ENCODE assay signal across 12 cellular contexts in genomic region chr1:236067854-236068454, GRCh38. TPM values are rescaled to one million over a fixed set of nuclear protein-coding genes. Genes with fewer than 3 reads are reported as not detected.
A peak's percentile ranks its signal among the peaks of the same experiment; 100 is the strongest.
DNase-seq lines count a peak whose midpoint lies in the region; ATAC-seq and TF ChIP-seq lines count a peak whose summit lies in the region.
"Had no signal": no experiment of that assay in that cellular context is flagged by ENCODE, and none has a peak within 500 bp of the region (broad histone marks: within the 10 kb centered on the region; RNA-seq: fewer than 3 reads in every experiment).

No MANE protein-coding gene starts in this region.

- H3K36me3 ChIP-seq in esophagus muscularis mucosa (no peaks in the 10 kb centered on the region), tibial nerve (no peaks in the 10 kb centered on the region), Caco-2 (ENCODE audit: control insufficient read depth, insufficient read depth, low read length) (no peaks in the 10 kb centered on the region)
- no peaks in the 10 kb centered on the region for H3K36me3 ChIP-seq in CD8-positive, alpha-beta T cell (ENCODE audit: insufficient read depth, low read length)

- H3K4me3 ChIP-seq in esophagus muscularis mucosa: peak overlapping the region; percentile 38 to 63 (median 47)
- peak overlapping the region in 2 of 4 donors; percentile 13 to 33 for H3K4me3 ChIP-seq in tibial nerve
- H3K4me3 ChIP-seq in CD8-positive, alpha-beta T cell (ENCODE audit: low read depth, low read length): no peak overlapping the region
- H3K4me3 ChIP-seq in Caco-2 (ENCODE audit: low read depth, low read length): no peak overlapping the region
- H3K4me3 ChIP-seq: smooth muscle cell had no signal

- POLR2A ChIA-PET in CD8-positive, alpha-beta T cell (lab: Charles Lee): no interaction called here
- POLR2A ChIA-PET in Caco-2 (lab: Charles Lee): no interaction called here

- H3K27ac ChIP-seq in esophagus muscularis mucosa (replicated peaks in 1 of 4): peak overlapping the region; percentile 89 to 99 (median 96)
- peak overlapping the region; percentile 93 to 96 (median 95) for H3K27ac ChIP-seq in tibial nerve
- no peak overlapping the region for H3K27ac ChIP-seq in CD8-positive, alpha-beta T cell (ENCODE audit: low read depth, low read length)
- H3K27ac ChIP-seq: VCaP had no signal

- ATAC-seq in CD8-positive, alpha-beta T cell: no peak

- H3K9me3 Mint-ChIP-seq in CD8-positive, alpha-beta T cell: peaks cover 2% of the 10 kb centered on the region
- H3K9me3 Mint-ChIP-seq in Caco-2 (ENCODE audit: unreplicated experiment): no peaks in the 10 kb centered on the region

- TF ChIP-seq CTCF in esophagus muscularis mucosa (IDR thresholded peaks at IDR 0.05): no peak
- TF ChIP-seq CTCF in tibial nerve (IDR thresholded peaks at IDR 0.05): no peak
- TF ChIP-seq CTCF in CD8-positive, alpha-beta T cell (IDR thresholded peaks at IDR 0.05): no peak
- TF ChIP-seq CTCF in Caco-2 (IDR thresholded peaks at IDR 0.05; ENCODE audit: insufficient read depth in 1 of 2, low read depth in 1 of 2, low read length in 1 of 2, severe bottlenecking in 1 of 2, unreplicated experiment in 1 of 2): no peak

- H3K27me3 ChIP-seq in esophagus muscularis mucosa (peaks cover 0 to 4% (median 0%) of the 10 kb centered on the region in 4 donors), tibial nerve (no peaks in the 10 kb centered on the region), Caco-2 (replicated peaks; ENCODE audit: control insufficient read depth, insufficient read depth, low read length) (no peaks in the 10 kb centered on the region)
- H3K27me3 ChIP-seq in CD8-positive, alpha-beta T cell (ENCODE audit: insufficient read depth, low read length): peaks cover 20% of the 10 kb centered on the region

- H3K27me3 Mint-ChIP-seq in CD8-positive, alpha-beta T cell (ENCODE audit: low read depth): peaks cover 43% of the 10 kb centered on the region
- no peaks in the 10 kb centered on the region for H3K27me3 Mint-ChIP-seq in Caco-2 (ENCODE audit: insufficient read depth, unreplicated experiment)

- CTCF ChIA-PET in CD8-positive, alpha-beta T cell (lab: Charles Lee): interaction anchor here (1.3 to 1.5 kb wide), 2 partner anchors 10 to 16 kb away, joined by 3 to 4 read pairs; no protein-coding TSS in a partner anchor
- CTCF ChIA-PET in Caco-2 (lab: Charles Lee): interaction anchor here (0.6 kb wide), 1 partner anchor 203 kb away, joined by 5 read pairs; no protein-coding TSS in a partner anchor

- H3K4me1 ChIP-seq in esophagus muscularis mucosa (peaks cover 23 to 41% (median 34%) of the 10 kb centered on the region in 4 donors), tibial nerve (peaks cover 0 to 36% (median 8%) of the 10 kb centered on the region in 4 donors), Caco-2 (no peaks in the 10 kb centered on the region)
- peaks cover 32% of the 10 kb centered on the region for H3K4me1 ChIP-seq in CD8-positive, alpha-beta T cell (ENCODE audit: insufficient read depth, low read length)

- no peaks in the 10 kb centered on the region for H3K36me3 Mint-ChIP-seq in CD8-positive, alpha-beta T cell
- H3K36me3 Mint-ChIP-seq in Caco-2 (ENCODE audit: insufficient read depth, unreplicated experiment): peaks cover 7% of the 10 kb centered on the region
- H3K36me3 Mint-ChIP-seq: CD4-positive, alpha-beta memory T cell had no signal

- H3K27ac Mint-ChIP-seq in CD8-positive, alpha-beta T cell: no peak overlapping the region
- no peak overlapping the region for H3K27ac Mint-ChIP-seq in Caco-2 (ENCODE audit: unreplicated experiment)

- WGBS in esophagus muscularis mucosa: 26% methylated on average over 12 of the region's 12 CpGs
- WGBS in tibial nerve, 2 donors: 18 to 25% methylated on average over 12 of the region's 12 CpGs

- H3K4me1 Mint-ChIP-seq in CD8-positive, alpha-beta T cell (ENCODE audit: low read depth): peaks cover 22% of the 10 kb centered on the region
- H3K4me1 Mint-ChIP-seq in Caco-2 (ENCODE audit: low read depth, unreplicated experiment): no peaks in the 10 kb centered on the region

- H3K4me3 Mint-ChIP-seq in CD8-positive, alpha-beta T cell: no peak overlapping the region
- no peak overlapping the region for H3K4me3 Mint-ChIP-seq in Caco-2 (ENCODE audit: unreplicated experiment)

- no peak for TF ChIP-seq POLR2A in esophagus muscularis mucosa (IDR thresholded peaks at IDR 0.05; ENCODE audit: low read depth)
- peak in 1 of 2 donors; percentile 52 for TF ChIP-seq POLR2A in tibial nerve (IDR thresholded peaks at IDR 0.05)

- TF ChIP-seq EP300 in esophagus muscularis mucosa (IDR thresholded peaks at IDR 0.05): peak; percentile 99
- TF ChIP-seq EP300 in tibial nerve (IDR thresholded peaks at IDR 0.05): peak; percentile 94 to 96

- DNase-seq in SW480 (ENCODE audit: low spot score) (peak; percentile 15), esophagus muscularis mucosa (ENCODE audit: extremely low spot score) (no peak), medulla oblongata (ENCODE audit: extremely low spot score) (peak; percentile 53), tibial nerve (ENCODE audit: low spot score in 2 of 2) (no peak), Caco-2 (no peak), LoVo (ENCODE audit: low spot score) (no peak)
- no peak for DNase-seq in CD8-positive, alpha-beta T cell
- no peak for DNase-seq in activated naive CD4-positive, alpha-beta T cell (lab: John Stamatoyannopoulos, UW)
- DNase-seq: CD4-positive, alpha-beta memory T cell; NCI-H2029 had no signal

- H3K9me3 ChIP-seq in esophagus muscularis mucosa (peaks cover 0 to 8% (median 6%) of the 10 kb centered on the region in 4 donors), tibial nerve (peaks cover 0 to 7% (median 1%) of the 10 kb centered on the region in 4 donors), Caco-2 (no peaks in the 10 kb centered on the region)
- H3K9me3 ChIP-seq in CD8-positive, alpha-beta T cell (ENCODE audit: low read length): no peaks in the 10 kb centered on the region

- BruUV-seq in Caco-2 (replicated peaks; lab: Mats Ljungman, UMichigan): no TSS peak

- intact Hi-C loops in esophagus muscularis mucosa (cut with DNase I): loop anchor here (10.0 kb wide), 2 partner anchors 93 to 563 kb away; partner anchors contain the start of gene B3GALNT2
- intact Hi-C loops in CD8-positive, alpha-beta T cell (cut with DNase I, micrococcal nuclease): no loop called here
- intact Hi-C loops in Caco-2 (cut with micrococcal nuclease; ENCODE audit: unreplicated experiment): no loop called here

RNA-seq across cellular contexts. Expression of gene NID1, which starts 3.1 kb away (rescaled TPM):
- total RNA-seq in esophagus muscularis mucosa (100 to 1,000 TPM; 187 to 390 (median 287) TPM), tibial nerve (100 to 1,000 TPM; 192 to 321 (median 215) TPM), Caco-2 (2022) (43.7 and 48.5 TPM in 2 replicates)
- total RNA-seq in CD8-positive, alpha-beta T cell: not detected

Comparison
In these comparisons a context has a peak if more than half of its experiments do, and no peak if none do; other contexts are left out.
1. DNase-seq: peak in SW480 (single experiment) and medulla oblongata (single experiment); none in esophagus muscularis mucosa (single experiment), tibial nerve (0 of 2), CD8-positive, alpha-beta T cell (0 of 7), Caco-2 (0 of 2), activated naive CD4-positive, alpha-beta T cell (0 of 4) and LoVo (single experiment).
2. H3K4me3 ChIP-seq: peak in esophagus muscularis mucosa (4 of 4); none in CD8-positive, alpha-beta T cell (single experiment) and Caco-2 (single experiment).
3. RNA of gene NID1, which starts 3.1 kb away (total RNA-seq): 187 to 390 TPM in esophagus muscularis mucosa, 192 to 321 TPM in tibial nerve and 43.7 to 48.5 TPM in Caco-2; not detected in CD8-positive, alpha-beta T cell; every median in the first group is over 10 times any median in the second.